ENCODE assay signal across 1 cellular context in the genomic region with DNA sequence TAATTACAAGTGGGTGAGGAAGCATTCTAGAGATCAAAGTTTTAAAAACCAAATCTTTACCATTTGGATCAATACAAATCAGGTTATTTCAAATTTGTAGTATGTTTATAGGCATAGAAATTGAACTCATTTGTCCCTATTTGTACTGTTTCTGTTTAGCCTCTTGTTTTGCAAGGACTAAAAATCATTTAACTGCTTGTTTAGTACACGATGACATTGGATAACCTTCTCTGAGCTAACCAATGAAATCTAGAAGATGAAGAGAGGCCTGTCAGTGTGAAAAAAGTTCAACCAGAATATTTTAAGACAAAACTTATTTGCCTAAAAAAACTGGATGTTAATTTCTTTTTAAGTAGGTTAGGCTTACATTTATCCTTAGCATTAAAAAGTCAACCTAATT.
TF ChIP-seq lines count a peak whose summit lies in the region.

No MANE protein-coding gene starts in this region.

TF ChIP-seq in HepG2, 621 proteins besides CTCF, POLR2A, EP300 and RAD21 (continued from another document):
- TF ChIP-seq, protein P1, sequence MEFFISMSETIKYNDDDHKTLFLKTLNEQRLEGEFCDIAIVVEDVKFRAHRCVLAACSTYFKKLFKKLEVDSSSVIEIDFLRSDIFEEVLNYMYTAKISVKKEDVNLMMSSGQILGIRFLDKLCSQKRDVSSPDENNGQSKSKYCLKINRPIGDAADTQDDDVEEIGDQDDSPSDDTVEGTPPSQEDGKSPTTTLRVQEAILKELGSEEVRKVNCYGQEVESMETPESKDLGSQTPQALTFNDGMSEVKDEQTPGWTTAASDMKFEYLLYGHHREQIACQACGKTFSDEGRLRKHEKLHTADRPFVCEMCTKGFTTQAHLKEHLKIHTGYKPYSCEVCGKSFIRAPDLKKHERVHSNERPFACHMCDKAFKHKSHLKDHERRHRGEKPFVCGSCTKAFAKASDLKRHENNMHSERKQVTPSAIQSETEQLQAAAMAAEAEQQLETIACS (CRISPR knock-in tag; IDR thresholded peaks at IDR 0.05): no peak
- TF ChIP-seq ZNF263 (CRISPR knock-in tag; IDR thresholded peaks at IDR 0.05) (no peak), KLF13 (CRISPR knock-in tag; IDR thresholded peaks at IDR 0.05) (no peak), SKI (IDR thresholded peaks at IDR 0.05; ENCODE audit: partially characterized antibody) (no peak), ZBTB3 (CRISPR knock-in tag; IDR thresholded peaks at IDR 0.05; ENCODE audit: borderline replicate concordance, low read depth) (no peak), PRMT3 (CRISPR knock-in tag; IDR thresholded peaks at IDR 0.05; ENCODE audit: borderline replicate concordance, low read depth) (no peak), SYNCRIP (IDR thresholded peaks at IDR 0.05; ENCODE audit: insufficient read depth, low read depth, low read length) (no peak)
- TF ChIP-seq, protein P2, sequence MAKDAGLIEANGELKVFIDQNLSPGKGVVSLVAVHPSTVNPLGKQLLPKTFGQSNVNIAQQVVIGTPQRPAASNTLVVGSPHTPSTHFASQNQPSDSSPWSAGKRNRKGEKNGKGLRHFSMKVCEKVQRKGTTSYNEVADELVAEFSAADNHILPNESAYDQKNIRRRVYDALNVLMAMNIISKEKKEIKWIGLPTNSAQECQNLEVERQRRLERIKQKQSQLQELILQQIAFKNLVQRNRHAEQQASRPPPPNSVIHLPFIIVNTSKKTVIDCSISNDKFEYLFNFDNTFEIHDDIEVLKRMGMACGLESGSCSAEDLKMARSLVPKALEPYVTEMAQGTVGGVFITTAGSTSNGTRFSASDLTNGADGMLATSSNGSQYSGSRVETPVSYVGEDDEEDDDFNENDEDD (CRISPR knock-in tag; IDR thresholded peaks at IDR 0.05; ENCODE audit: borderline replicate concordance): no peak
- TF ChIP-seq, protein P3, sequence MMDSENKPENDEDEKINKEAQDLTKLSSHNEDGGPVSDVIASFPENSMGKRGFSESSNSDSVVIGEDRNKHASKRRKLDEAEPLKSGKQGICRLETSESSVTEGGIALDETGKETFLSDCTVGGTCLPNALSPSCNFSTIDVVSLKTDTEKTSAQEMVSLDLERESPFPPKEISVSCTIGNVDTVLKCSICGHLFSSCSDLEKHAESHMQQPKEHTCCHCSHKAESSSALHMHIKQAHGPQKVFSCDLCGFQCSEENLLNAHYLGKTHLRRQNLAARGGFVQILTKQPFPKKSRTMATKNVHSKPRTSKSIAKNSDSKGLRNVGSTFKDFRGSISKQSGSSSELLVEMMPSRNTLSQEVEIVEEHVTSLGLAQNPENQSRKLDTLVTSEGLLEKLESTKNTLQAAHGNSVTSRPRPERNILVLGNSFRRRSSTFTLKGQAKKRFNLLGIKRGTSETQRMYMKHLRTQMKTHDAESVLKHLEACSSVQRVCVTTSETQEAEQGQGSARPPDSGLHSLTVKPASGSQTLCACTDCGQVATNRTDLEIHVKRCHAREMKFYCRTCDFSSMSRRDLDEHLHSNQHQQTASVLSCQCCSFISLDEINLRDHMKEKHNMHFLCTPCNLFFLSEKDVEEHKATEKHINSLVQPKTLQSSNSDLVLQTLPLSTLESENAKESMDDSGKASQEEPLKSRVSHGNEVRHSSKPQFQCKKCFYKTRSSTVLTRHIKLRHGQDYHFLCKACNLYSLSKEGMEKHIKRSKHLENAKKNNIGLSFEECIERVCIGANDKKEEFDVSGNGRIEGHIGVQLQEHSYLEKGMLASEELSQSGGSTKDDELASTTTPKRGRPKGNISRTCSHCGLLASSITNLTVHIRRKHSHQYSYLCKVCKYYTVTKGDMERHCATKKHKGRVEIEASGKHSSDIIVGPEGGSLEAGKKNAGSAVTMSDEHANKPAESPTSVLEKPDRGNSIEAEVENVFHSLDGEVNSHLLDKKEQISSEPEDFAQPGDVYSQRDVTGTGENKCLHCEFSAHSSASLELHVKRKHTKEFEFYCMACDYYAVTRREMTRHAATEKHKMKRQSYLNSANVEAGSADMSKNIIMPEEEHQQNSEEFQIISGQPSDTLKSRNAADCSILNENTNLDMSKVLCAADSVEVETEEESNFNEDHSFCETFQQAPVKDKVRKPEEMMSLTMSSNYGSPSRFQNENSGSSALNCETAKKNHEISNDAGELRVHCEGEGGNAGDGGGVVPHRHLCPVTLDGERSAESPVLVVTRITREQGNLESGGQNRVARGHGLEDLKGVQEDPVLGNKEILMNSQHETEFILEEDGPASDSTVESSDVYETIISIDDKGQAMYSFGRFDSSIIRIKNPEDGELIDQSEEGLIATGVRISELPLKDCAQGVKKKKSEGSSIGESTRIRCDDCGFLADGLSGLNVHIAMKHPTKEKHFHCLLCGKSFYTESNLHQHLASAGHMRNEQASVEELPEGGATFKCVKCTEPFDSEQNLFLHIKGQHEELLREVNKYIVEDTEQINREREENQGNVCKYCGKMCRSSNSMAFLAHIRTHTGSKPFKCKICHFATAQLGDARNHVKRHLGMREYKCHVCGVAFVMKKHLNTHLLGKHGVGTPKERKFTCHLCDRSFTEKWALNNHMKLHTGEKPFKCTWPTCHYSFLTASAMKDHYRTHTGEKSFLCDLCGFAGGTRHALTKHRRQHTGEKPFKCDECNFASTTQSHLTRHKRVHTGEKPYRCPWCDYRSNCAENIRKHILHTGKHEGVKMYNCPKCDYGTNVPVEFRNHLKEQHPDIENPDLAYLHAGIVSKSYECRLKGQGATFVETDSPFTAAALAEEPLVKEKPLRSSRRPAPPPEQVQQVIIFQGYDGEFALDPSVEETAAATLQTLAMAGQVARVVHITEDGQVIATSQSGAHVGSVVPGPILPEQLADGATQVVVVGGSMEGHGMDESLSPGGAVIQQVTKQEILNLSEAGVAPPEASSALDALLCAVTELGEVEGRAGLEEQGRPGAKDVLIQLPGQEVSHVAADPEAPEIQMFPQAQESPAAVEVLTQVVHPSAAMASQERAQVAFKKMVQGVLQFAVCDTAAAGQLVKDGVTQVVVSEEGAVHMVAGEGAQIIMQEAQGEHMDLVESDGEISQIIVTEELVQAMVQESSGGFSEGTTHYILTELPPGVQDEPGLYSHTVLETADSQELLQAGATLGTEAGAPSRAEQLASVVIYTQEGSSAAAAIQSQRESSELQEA (CRISPR knock-in tag; IDR thresholded peaks at IDR 0.05; ENCODE audit: not compliant biosample characterization): no peak
- TF ChIP-seq, protein P4, sequence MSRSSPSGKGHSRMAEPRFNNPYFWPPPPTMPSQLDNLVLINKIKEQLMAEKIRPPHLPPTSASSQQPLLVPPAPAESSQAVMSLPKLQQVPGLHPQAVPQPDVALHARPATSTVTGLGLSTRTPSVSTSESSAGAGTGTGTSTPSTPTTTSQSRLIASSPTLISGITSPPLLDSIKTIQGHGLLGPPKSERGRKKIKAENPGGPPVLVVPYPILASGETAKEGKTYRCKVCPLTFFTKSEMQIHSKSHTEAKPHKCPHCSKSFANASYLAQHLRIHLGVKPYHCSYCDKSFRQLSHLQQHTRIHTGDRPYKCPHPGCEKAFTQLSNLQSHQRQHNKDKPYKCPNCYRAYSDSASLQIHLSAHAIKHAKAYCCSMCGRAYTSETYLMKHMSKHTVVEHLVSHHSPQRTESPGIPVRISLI (CRISPR knock-in tag; IDR thresholded peaks at IDR 0.05; ENCODE audit: borderline replicate concordance): no peak
